1 cellular context compared by ENCODE assay signal in the genomic region with DNA sequence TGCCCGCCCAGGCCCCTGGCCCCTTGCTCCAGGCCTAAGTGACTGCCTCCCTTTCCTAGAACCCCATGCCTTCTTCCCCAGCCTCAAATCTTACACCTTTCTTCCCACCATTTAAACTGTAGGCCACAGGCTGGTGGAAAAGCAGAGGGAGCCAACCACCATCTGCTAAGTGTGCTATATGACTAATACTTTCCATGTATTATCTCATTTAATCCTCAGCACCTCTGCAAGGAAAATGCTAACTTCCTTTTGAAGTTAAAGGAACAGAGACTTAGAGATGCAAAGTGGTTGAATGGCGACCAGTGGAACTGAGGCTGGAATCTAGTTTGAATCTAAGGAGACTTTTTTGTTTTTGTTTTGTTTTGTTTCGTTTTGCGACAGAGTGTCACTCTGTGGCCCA.
TF ChIP-seq lines count a peak whose summit lies in the region.

No MANE protein-coding gene starts in this region.

TF ChIP-seq in K562, 482 proteins besides CTCF, POLR2A, EP300 and RAD21 (continued from another document):
- TF ChIP-seq, protein P1, sequence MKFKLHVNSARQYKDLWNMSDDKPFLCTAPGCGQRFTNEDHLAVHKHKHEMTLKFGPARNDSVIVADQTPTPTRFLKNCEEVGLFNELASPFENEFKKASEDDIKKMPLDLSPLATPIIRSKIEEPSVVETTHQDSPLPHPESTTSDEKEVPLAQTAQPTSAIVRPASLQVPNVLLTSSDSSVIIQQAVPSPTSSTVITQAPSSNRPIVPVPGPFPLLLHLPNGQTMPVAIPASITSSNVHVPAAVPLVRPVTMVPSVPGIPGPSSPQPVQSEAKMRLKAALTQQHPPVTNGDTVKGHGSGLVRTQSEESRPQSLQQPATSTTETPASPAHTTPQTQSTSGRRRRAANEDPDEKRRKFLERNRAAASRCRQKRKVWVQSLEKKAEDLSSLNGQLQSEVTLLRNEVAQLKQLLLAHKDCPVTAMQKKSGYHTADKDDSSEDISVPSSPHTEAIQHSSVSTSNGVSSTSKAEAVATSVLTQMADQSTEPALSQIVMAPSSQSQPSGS (CRISPR knock-in tag; IDR thresholded peaks at IDR 0.05): no peak
- TF ChIP-seq TAF1 (IDR thresholded peaks at IDR 0.05; ENCODE audit: control insufficient read depth, extremely low read depth, insufficient read depth, low read length, severe bottlenecking): no peak
- peak; percentile 54 for TF ChIP-seq ATF3 (IDR thresholded peaks at IDR 0.05)
- no peak for TF ChIP-seq ATF3 (CRISPR knock-in tag; conservative IDR thresholded peaks at IDR 0.05)
- no peak for TF ChIP-seq ZNF436 (CRISPR knock-in tag; IDR thresholded peaks at IDR 0.05)
- TF ChIP-seq ZNF212 (CRISPR knock-in tag; IDR thresholded peaks at IDR 0.05): no peak
